19 cellular contexts compared by ENCODE assay signal in the genomic region with DNA sequence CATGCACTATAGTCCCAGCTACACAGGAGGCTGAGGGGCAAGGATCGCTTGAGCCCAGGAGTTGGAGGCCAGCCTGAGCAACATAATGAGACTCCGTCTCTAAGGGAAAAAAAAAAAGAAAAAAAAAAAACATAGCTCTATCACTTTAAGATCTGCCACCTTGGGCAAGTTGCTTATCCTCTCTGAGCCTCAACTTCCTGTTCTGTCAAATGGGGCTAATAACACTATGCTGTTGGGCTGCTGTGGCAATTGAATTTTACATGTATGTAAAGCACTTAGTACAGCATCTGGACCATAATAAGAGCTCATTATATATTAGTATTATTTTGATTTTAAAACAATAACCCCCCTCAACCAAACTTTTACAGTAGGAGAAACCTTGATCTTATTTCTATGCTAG.
"Had no signal": no experiment of that assay in that cellular context is flagged by ENCODE, and none has a peak within 500 bp of the region (broad histone marks: within the 10 kb centered on the region; RNA-seq: fewer than 3 reads in every experiment).

No MANE protein-coding gene starts in this region.

- H3K4me3 ChIP-seq: heart left ventricle, lung, tibial artery, uterus had no signal

- H3K4me3 Mint-ChIP-seq: activated naive CD4-positive, alpha-beta T cell treated with anti-CD3 and anti-CD28 coated beads for 36 hours had no signal

- H3K9me3 Mint-ChIP-seq: activated naive CD4-positive, alpha-beta T cell treated with anti-CD3 and anti-CD28 coated beads for 36 hours; naive thymus-derived CD8-positive, alpha-beta T cell had no signal

- H3K27me3 Mint-ChIP-seq: naive thymus-derived CD8-positive, alpha-beta T cell had no signal

- H3K4me1 ChIP-seq: uterus had no signal

- H3K27me3 ChIP-seq: heart left ventricle, tibial artery, uterus had no signal

- FAIRE-seq: astrocyte, bronchial epithelial cell, frontal cortex had no signal

- H3K36me3 ChIP-seq: heart left ventricle, tibial artery, uterus had no signal

- H3K27ac ChIP-seq: epithelial cell of prostate, tibial artery, uterus had no signal

- H3K9me3 ChIP-seq: heart left ventricle, tibial artery, uterus had no signal

- DNase-seq: activated CD4-positive, alpha-beta T cell treated with anti-CD3 and anti-CD28 coated beads, Interleukin-2, amount 50 U/mL, for 1 hour; activated naive CD4-positive, alpha-beta T cell treated with anti-CD3 and anti-CD28 coated beads for 36 hours; dermis blood vessel endothelial cell; heart left ventricle; left colon; naive thymus-derived CD8-positive, alpha-beta T cell; retina; stimulated activated CD4-positive, alpha-beta T cell treated with anti-CD3 and anti-CD28 coated beads, Interleukin-15, amount 100 ng/mL, for 24 hours; stimulated activated CD4-positive, alpha-beta T cell treated with anti-CD3 and anti-CD28 coated beads, Interleukin-4, amount 100 ng/mL, for 1 hour; stimulated activated naive CD4-positive, alpha-beta T cell; T1000; tibial artery; uterus had no signal

- H3K27ac Mint-ChIP-seq: activated naive CD4-positive, alpha-beta T cell treated with anti-CD3 and anti-CD28 coated beads for 36 hours had no signal

- ATAC-seq: activated CD4-positive, CD25-positive, alpha-beta regulatory T cell treated with anti-CD3 and anti-CD28 coated beads, Interleukin-2, amount 50 U/mL, for 24 hours; heart left ventricle; left colon; naive thymus-derived CD8-positive, alpha-beta T cell had no signal
